Comparison of ENCODE assay signal across 28 cellular contexts in genomic region chr11:44307340-44308099, GRCh38. TPM values are rescaled to one million over a fixed set of nuclear protein-coding genes. Genes with fewer than 3 reads are reported as not detected.
DNase-seq lines count a peak whose midpoint lies in the region; ATAC-seq, FAIRE-seq and TF ChIP-seq lines count a peak whose summit lies in the region.
"Had no signal": no experiment of that assay in that cellular context is flagged by ENCODE, and none has a peak within 500 bp of the region (broad histone marks: within the 10 kb centered on the region; RNA-seq: fewer than 3 reads in every experiment).

No MANE protein-coding gene starts in this region.

- POLR2A ChIA-PET in HEK293 (lab: Yijun Ruan, JAX) (no interaction called here), H1 (lab: Charles Lee; ENCODE audit: partially characterized antibody) (interaction anchor here (1.1 to 6.7 kb wide), 2 partner anchors 11 to 27 kb away, joined by 3 to 47 read pairs; no protein-coding TSS in a partner anchor)

- H3K56ac ChIP-seq in H1 (replicated peaks; ENCODE audit: insufficient read length, low read depth, low read length), result no peak overlapping the region

- H3K4me1 Mint-ChIP-seq in CD4-positive, CD25-positive, alpha-beta regulatory T cell, result peaks cover 5 to 48% (median 18%) of the 10 kb centered on the region in 4 donors
- H3K4me1 Mint-ChIP-seq in neural crest cell, result peaks cover 17% of the 10 kb centered on the region

- H4K5ac ChIP-seq in H1 (ENCODE audit: insufficient read length, low read depth, low read length), result no peak overlapping the region

- TF ChIP-seq CTCF in HEK293 (tag by site-specific recombination; IDR thresholded peaks at IDR 0.05), result no peak
- no peak for TF ChIP-seq CTCF in H1 (IDR thresholded peaks at IDR 0.05; ENCODE audit: control extremely low read depth in 1 of 3, insufficient read depth in 1 of 3, low read depth in 1 of 3, low read length in 3 of 3)
- TF ChIP-seq CTCF in neural crest cell (conservative IDR thresholded peaks at IDR 0.05), result no peak

- H3K14ac ChIP-seq in H1 (ENCODE audit: insufficient read length), result no peak overlapping the region

- H3K36me3 Mint-ChIP-seq in CD4-positive, CD25-positive, alpha-beta regulatory T cell, result no peaks in the 10 kb centered on the region
- H3K36me3 Mint-ChIP-seq in neural crest cell (ENCODE audit: low read depth), result peaks cover 3% of the 10 kb centered on the region

- peak overlapping the region; percentile 72; the same call in 1 of the 2 replicates for H2BK12ac ChIP-seq in H1 (ENCODE audit: low read depth, low read length)

- no peak overlapping the region for H3K27ac Mint-ChIP-seq in CD4-positive, CD25-positive, alpha-beta regulatory T cell
- H3K27ac Mint-ChIP-seq in neural crest cell (ENCODE audit: unreplicated experiment), result no peak overlapping the region
- H3K27ac Mint-ChIP-seq: activated naive CD4-positive, alpha-beta T cell treated with anti-CD3 and anti-CD28 coated beads for 36 hours; activated T-cell treated with anti-CD3 and anti-CD28 coated beads, Interleukin-2, amount 50 U/mL, for 24 hours had no signal

- no peak for DNase-seq in CD4-positive, CD25-positive, alpha-beta regulatory T cell
- no peak for DNase-seq in H1 (ENCODE audit: low read depth in 1 of 2, low spot score in 2 of 2)
- no peak for DNase-seq in neural crest cell (ENCODE audit: low read depth, low spot score)
- DNase-seq in GM19239 (ENCODE audit: insufficient read length, low spot score), result no peak
- DNase-seq in HCEC 1CT, result no peak
- DNase-seq: activated CD4-positive, alpha-beta T cell treated with anti-CD3 and anti-CD28 coated beads for 1 hour; activated CD8-positive, alpha-beta memory T cell treated with anti-CD3 and anti-CD28 coated beads for 24 hours; activated naive CD4-positive, alpha-beta T cell treated with anti-CD3 and anti-CD28 coated beads for 36 hours; activated T-cell treated with anti-CD3 and anti-CD28 coated beads, Interleukin-2, amount 50 U/mL, for 24 hours; effector CD8-positive, alpha-beta T cell; gastrocnemius medialis; Kasumi-1; lower lobe of right lung; NCI-H1048; NCI-H1930; NCI-H2227 treated with DMSO at 0.1 percent for 48 hours; NCI-H748 treated with DMSO at 0.1 percent for 48 hours; pancreas; sigmoid colon; stimulated activated CD4-positive, alpha-beta T cell treated with anti-CD3 and anti-CD28 coated beads, Interleukin-15, amount 100 ng/mL, for 24 hours; trophoblast cell had no signal

- no peak overlapping the region for H4K91ac ChIP-seq in H1 (replicated peaks; ENCODE audit: insufficient read length, low read length)

- H3K9me3 ChIP-seq in CD4-positive, CD25-positive, alpha-beta regulatory T cell (ENCODE audit: control insufficient read depth in 2 of 2, low read length in 2 of 2), result no peaks in the 10 kb centered on the region
- no peaks in the 10 kb centered on the region for H3K9me3 ChIP-seq in HEK293 (ENCODE audit: control insufficient read depth, insufficient read depth, low read depth, low read length)
- no peaks in the 10 kb centered on the region; a peak in 1 of 4 replicates for H3K9me3 ChIP-seq in H1 (ENCODE audit: insufficient read depth in 2 of 2, low read depth in 1 of 2, low read length in 1 of 2)
- H3K9me3 ChIP-seq: gastrocnemius medialis, lower lobe of right lung, pancreas, sigmoid colon had no signal

- peaks cover 91% of the 10 kb centered on the region for H3K27me3 Mint-ChIP-seq in CD4-positive, CD25-positive, alpha-beta regulatory T cell
- peaks cover 99% of the 10 kb centered on the region for H3K27me3 Mint-ChIP-seq in neural crest cell (ENCODE audit: low read depth)

- H3K4me3 Mint-ChIP-seq in CD4-positive, CD25-positive, alpha-beta regulatory T cell, result peak overlapping the region; percentile 41 to 74 (median 52)
- peak overlapping the region; percentile 7 for H3K4me3 Mint-ChIP-seq in neural crest cell
- H3K4me3 Mint-ChIP-seq: activated naive CD4-positive, alpha-beta T cell treated with anti-CD3 and anti-CD28 coated beads for 36 hours; activated T-cell treated with anti-CD3 and anti-CD28 coated beads, Interleukin-2, amount 50 U/mL, for 24 hours had no signal

- no peak overlapping the region for H3K23ac ChIP-seq in H1 (ENCODE audit: insufficient read length)

- no peak overlapping the region for H3K27ac ChIP-seq in CD4-positive, CD25-positive, alpha-beta regulatory T cell (ENCODE audit: insufficient read depth, low read length, poor library complexity, severe bottlenecking)
- H3K27ac ChIP-seq in HEK293 (ENCODE audit: extremely low read depth, low read depth, low read length) (no peak overlapping the region), H1 (ENCODE audit: low read depth, low read length) (no peak overlapping the region)
- H3K27ac ChIP-seq: gastrocnemius medialis, lower lobe of right lung, pancreas, sigmoid colon had no signal

- no peak overlapping the region for H2AK5ac ChIP-seq in H1 (ENCODE audit: low read depth, low read length)

- no peak for TF ChIP-seq EP300 in H1 (IDR thresholded peaks at IDR 0.05; ENCODE audit: borderline replicate concordance in 1 of 2, low read depth in 2 of 2, low read length in 2 of 2)

- TF ChIP-seq POLR2A in H1 (IDR thresholded peaks at IDR 0.05; ENCODE audit: control extremely low read depth in 1 of 2, low read depth in 2 of 2, low read length in 2 of 2), result no peak

- no peak overlapping the region for H3K4me3 ChIP-seq in CD4-positive, CD25-positive, alpha-beta regulatory T cell (ENCODE audit: low read depth, low read length)
- H3K4me3 ChIP-seq in HEK293 (ENCODE audit: low read depth, low read length) (no peak overlapping the region), H1 (ENCODE audit: extremely low read depth in 1 of 4, insufficient read depth in 2 of 4, low read depth in 3 of 4, low read length in 4 of 4) (no peak overlapping the region)
- H3K4me3 ChIP-seq: gastrocnemius medialis, lower lobe of right lung, pancreas, sigmoid colon had no signal

- H3K18ac ChIP-seq in H1 (ENCODE audit: extremely low read depth, low read length), result peak overlapping the region; percentile 48; the same call in 1 of the 2 replicates

- ATAC-seq in CD4-positive, CD25-positive, alpha-beta regulatory T cell (ENCODE audit: low read depth in 2 of 2), result no peak
- ATAC-seq in GM19397 (IDR thresholded peaks at IDR 0.05; ENCODE audit: unreplicated experiment), result no peak
- no peak for ATAC-seq in GM18511 (IDR thresholded peaks at IDR 0.05; ENCODE audit: unreplicated experiment)
- ATAC-seq: esophagus mucosa, gastrocnemius medialis, lower lobe of right lung, pancreas, Right ventricle myocardium inferior had no signal

- peaks cover 0 to 4% (median 0%) of the 10 kb centered on the region in 7 donors for H3K9me3 Mint-ChIP-seq in CD4-positive, CD25-positive, alpha-beta regulatory T cell
- no peaks in the 10 kb centered on the region for H3K9me3 Mint-ChIP-seq in neural crest cell
- H3K9me3 Mint-ChIP-seq: activated naive CD4-positive, alpha-beta T cell treated with anti-CD3 and anti-CD28 coated beads for 36 hours; activated T-cell treated with anti-CD3 and anti-CD28 coated beads, Interleukin-2, amount 50 U/mL, for 24 hours had no signal

- H4K8ac ChIP-seq in H1 (ENCODE audit: extremely low read depth, insufficient read depth, low read length), result no peak overlapping the region

- no peak overlapping the region for H2AFZ ChIP-seq in H1 (ENCODE audit: low read length)

- H2BK5ac ChIP-seq in H1 (ENCODE audit: low read depth, low read length), result no peak overlapping the region

- H3K79me1 ChIP-seq in H1 (ENCODE audit: low read depth, low read length), result no peaks in the 10 kb centered on the region

- FAIRE-seq in H1 (lab: Jason Lieb, UNC) (no peak), GM19239 (lab: Jason Lieb, UNC) (no peak)
- FAIRE-seq: keratinocyte, pancreas, TTC549 had no signal

- no peak overlapping the region for H3K9ac ChIP-seq in H1 (replicated peaks in 1 of 4; ENCODE audit: extremely low read depth in 1 of 4, low read depth in 3 of 4, low read length in 3 of 4)

- TF ChIP-seq RAD21 in H1 (IDR thresholded peaks at IDR 0.05 in 1 of 2, conservative IDR thresholded peaks at IDR 0.05 in 1 of 2; ENCODE audit: low read depth in 2 of 2, low read length in 2 of 2), result no peak

- peaks cover 22% of the 10 kb centered on the region for H3K27me3 ChIP-seq in CD4-positive, CD25-positive, alpha-beta regulatory T cell (ENCODE audit: control insufficient read depth, insufficient read depth, low read length)
- peaks cover 97 to 100% (median 98%) of the 10 kb centered on the region in 4 experiments for H3K27me3 ChIP-seq in H1 (replicated peaks in 1 of 4; ENCODE audit: control insufficient read depth in 3 of 4, extremely low read depth in 1 of 4, insufficient read depth in 3 of 4, low read length in 3 of 4)

- H3K4me2 ChIP-seq in H1 (ENCODE audit: insufficient read depth in 1 of 2, low read depth in 2 of 2, low read length in 2 of 2), result no peak overlapping the region; a peak in 1 of 4 replicates

- H4K20me1 ChIP-seq in H1 (replicated peaks in 1 of 2; ENCODE audit: control insufficient read depth in 1 of 2, insufficient read depth in 2 of 2, low read length in 2 of 2), result peaks cover 20 to 27% of the 10 kb centered on the region in 2 experiments

- peaks cover 38% of the 10 kb centered on the region for H3K4me1 ChIP-seq in CD4-positive, CD25-positive, alpha-beta regulatory T cell (ENCODE audit: control insufficient read depth, insufficient read depth, low read length, poor library complexity, severe bottlenecking)
- H3K4me1 ChIP-seq in HEK293 (ENCODE audit: control insufficient read depth, insufficient read depth, low read length), result peaks cover 3% of the 10 kb centered on the region; the same call in 1 of the 2 replicates
- peaks cover 3 to 34% (median 23%) of the 10 kb centered on the region in 4 experiments for H3K4me1 ChIP-seq in H1 (replicated peaks in 1 of 4; ENCODE audit: control insufficient read depth in 3 of 4, insufficient read depth in 4 of 4, low read length in 3 of 4)

- H3K23me2 ChIP-seq in H1 (ENCODE audit: low read depth, low read length), result peaks cover 7% of the 10 kb centered on the region; the same call in 1 of the 2 replicates

- H3K36me3 ChIP-seq in CD4-positive, CD25-positive, alpha-beta regulatory T cell (ENCODE audit: control insufficient read depth, insufficient read depth, low read length), result no peaks in the 10 kb centered on the region
- peaks cover 0 to 5% of the 10 kb centered on the region in 2 experiments; a peak in 1 of 3 replicates for H3K36me3 ChIP-seq in HEK293 (ENCODE audit: control insufficient read depth in 2 of 2, insufficient read depth in 1 of 2, low read length in 2 of 2)
- H3K36me3 ChIP-seq in H1 (ENCODE audit: control insufficient read depth in 2 of 4, insufficient read depth in 4 of 4, low read length in 3 of 4), result no peaks in the 10 kb centered on the region
- H3K36me3 ChIP-seq: gastrocnemius medialis, lower lobe of right lung, pancreas, sigmoid colon had no signal

- H2BK20ac ChIP-seq in H1 (ENCODE audit: low read length), result no peak overlapping the region

- 20% methylated on average over 10 of the region's 10 CpGs; no CpG with 5 or more reads in 1 of the 2 experiments for WGBS in H1 (ENCODE audit: extremely low coverage in 1 of 2, insufficient coverage in 1 of 2, insufficient read length in 1 of 2, insufficient replicate concordance in 2 of 2, low coverage in 1 of 2, low lambda C conversion rate in 2 of 2, missing lambda C conversion rate in 1 of 2), 2 experiments

- no peaks in the 10 kb centered on the region for H3K79me2 ChIP-seq in H1 (ENCODE audit: control insufficient read depth in 1 of 2, insufficient read depth in 2 of 2, low read length in 2 of 2)

- H3K4ac ChIP-seq in H1 (replicated peaks; ENCODE audit: insufficient read length, low read depth, low read length), result no peak overlapping the region

- no peak overlapping the region for H2BK120ac ChIP-seq in H1 (replicated peaks; ENCODE audit: low read depth, low read length)

- CTCF ChIA-PET in HEK293 (lab: Yijun Ruan, JAX), result interaction anchor here (0.6 to 0.8 kb wide), 2 partner anchors 10 to 22 kb away, joined by 4 to 5 read pairs; no protein-coding TSS in a partner anchor
- CTCF ChIA-PET in H1 (lab: Charles Lee; ENCODE audit: partially characterized antibody), result interaction anchor here (0.8 to 5.2 kb wide), 8 partner anchors 9 to 446 kb away, joined by 3 to 28 read pairs (median 4); no protein-coding TSS in a partner anchor

- H2BK15ac ChIP-seq in H1 (ENCODE audit: low read length), result peak overlapping the region; percentile 83

RNA-seq across cellular contexts. Expression of gene ALX4, which starts 2.4 kb away (rescaled TPM):
- total RNA-seq in CD4-positive, CD25-positive, alpha-beta regulatory T cell, result not detected
- polyA plus RNA-seq in CD4-positive, CD25-positive, alpha-beta regulatory T cell, result not detected
- not detected in 2 replicates for total RNA-seq in H1 (2021; fragmentation: NEBNext Ultra II Directional; extraction: Animal tissue kit (Norgen Biotek cat#: 25700))
- not detected in 2 replicates for polyA plus RNA-seq in H1 (2011; rRNA removed)
- not detected for polyA plus RNA-seq in H1 (2011; cell fraction: cytosol; rRNA removed)
- polyA plus RNA-seq in H1 (2011; cell fraction: nucleus; rRNA removed), result not detected
- 0.05 to 0.06 TPM in 2 of 4 replicates, not detected in the others for polyA plus RNA-seq in H1 (2012, experiment 1 of 2)
- polyA plus RNA-seq in H1 (2012, experiment 2 of 2), result not detected
- polyA plus RNA-seq in H1 (2013, experiment 1 of 2), result not detected
- polyA plus RNA-seq in H1 (2013, experiment 2 of 2), result not detected
- polyA minus RNA-seq in H1 (2011; rRNA and poly(A)+ RNA removed), result not detected in 2 replicates
- polyA minus RNA-seq in H1 (2011; cell fraction: cytosol; rRNA and poly(A)+ RNA removed), result not detected
- polyA minus RNA-seq in H1 (2011; cell fraction: nucleus; rRNA and poly(A)+ RNA removed), result not detected
- 0.05 TPM in 2 replicates for total RNA-seq in neural crest cell
- total RNA-seq: activated naive CD4-positive, alpha-beta T cell treated with anti-CD3 and anti-CD28 coated beads for 36 hours; esophagus mucosa; lower lobe of right lung; sigmoid colon had no signal
- polyA plus RNA-seq: keratinocyte, sigmoid colon had no signal
